Comparison of ENCODE assay signal across 18 cellular contexts in the genomic region with DNA sequence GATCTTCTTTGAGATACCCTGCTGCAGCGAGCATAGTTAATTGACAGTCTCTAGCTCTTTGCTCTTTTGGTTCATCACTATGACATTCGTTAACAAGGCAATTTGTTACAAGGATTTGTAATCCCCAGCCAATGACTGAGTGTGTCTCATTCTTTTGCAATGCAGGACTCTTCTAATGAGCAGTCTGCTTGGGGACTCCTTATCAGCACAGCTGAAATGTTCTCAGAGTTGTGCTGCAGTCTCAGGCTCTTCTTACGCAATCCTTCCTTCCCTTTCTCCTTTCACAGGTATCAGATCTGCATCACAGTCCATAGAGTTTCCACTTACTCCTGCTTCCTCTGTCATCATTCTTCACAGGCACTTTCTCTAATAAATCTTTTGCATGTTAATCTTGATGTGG.
DNase-seq lines count a peak whose midpoint lies in the region; ATAC-seq, FAIRE-seq and TF ChIP-seq lines count a peak whose summit lies in the region.
"Had no signal": no experiment of that assay in that cellular context is flagged by ENCODE, and none has a peak within 500 bp of the region (broad histone marks: within the 10 kb centered on the region; RNA-seq: fewer than 3 reads in every experiment).

No MANE protein-coding gene starts in this region.

- H2AFZ ChIP-seq in GM23338 = no peak overlapping the region

- TF ChIP-seq EP300 in stomach (IDR thresholded peaks at IDR 0.05) = no peak

- H3K36me3 ChIP-seq in GM23338 (ENCODE audit: insufficient read depth) = no peaks in the 10 kb centered on the region
- H3K36me3 ChIP-seq in stomach = no peaks in the 10 kb centered on the region
- H3K36me3 ChIP-seq: BLaER1, SJCRH30 had no signal

- peaks cover 10% of the 10 kb centered on the region; the same call in 2 of the 3 replicates for H3K9me3 Mint-ChIP-seq in GM23338

- H3K79me2 ChIP-seq in GM23338 (replicated peaks; ENCODE audit: insufficient read depth) = no peaks in the 10 kb centered on the region

- WGBS in stomach, 5 donors = 87 to 91% (median 89%) methylated on average over 3 of the region's 3 CpGs

- TF ChIP-seq CTCF in GM23338 (conservative IDR thresholded peaks at IDR 0.05; ENCODE audit: low read depth in 2 of 2) (no peak), stomach (IDR thresholded peaks at IDR 0.05) (no peak)

- DNase-seq in GM23338 (ENCODE audit: low spot score) (no peak), Kasumi-1 (lab: John Stamatoyannopoulos, UW) (peak; percentile 27 to 35), SKM-1 (lab: John Stamatoyannopoulos, UW; ENCODE audit: unreplicated experiment) (peak; percentile 76), iris pigment epithelial cell (ENCODE audit: low read depth) (peak; percentile 13), KG1 (lab: John Stamatoyannopoulos, UW) (no peak), frontal cortex (ENCODE audit: low spot score in 2 of 2) (no peak), left lobe of liver (ENCODE audit: low spot score) (no peak), stomach (no peak)
- DNase-seq: CD8-positive, alpha-beta memory T cell; DND-41; GDM1; GOT3; HFFc6; NCI-H1092 treated with DMSO at 0.1 percent for 48 hours; NCI-H1694 treated with DMSO at 0.1 percent for 48 hours; NCI-H446; SJCRH30 had no signal

- no peaks in the 10 kb centered on the region for H4K20me1 ChIP-seq in GM23338 (replicated peaks; ENCODE audit: insufficient read depth)
- H4K20me1 ChIP-seq: BLaER1 had no signal

- no peaks in the 10 kb centered on the region for H3F3A ChIP-seq in GM23338 (replicated peaks; ENCODE audit: low read depth)

- no peak for FAIRE-seq in frontal cortex (lab: Jason Lieb, UNC)

- peak overlapping the region; percentile 32; the same call in 1 of the 2 replicates for H3K27ac Mint-ChIP-seq in GM23338
- H3K27ac Mint-ChIP-seq: CD8-positive, alpha-beta memory T cell; HFFc6 had no signal

- no peak for ATAC-seq in GM23338
- ATAC-seq in left lobe of liver = no peak

- no peak overlapping the region for H3K4me3 ChIP-seq in GM23338
- H3K4me3 ChIP-seq in stomach = no peak overlapping the region
- H3K4me3 ChIP-seq: BLaER1, SJCRH30 had no signal

- TF ChIP-seq POLR2A in stomach (IDR thresholded peaks at IDR 0.05) = no peak

- intact Hi-C loops in stomach (cut with DNase I; ENCODE audit: low total_unique reads) = no loop called here

- H3K27me3 ChIP-seq in GM23338 (ENCODE audit: insufficient read depth) = no peaks in the 10 kb centered on the region
- no peaks in the 10 kb centered on the region for H3K27me3 ChIP-seq in stomach
- H3K27me3 ChIP-seq: BLaER1, SJCRH30 had no signal

- no peak overlapping the region for H3K4me3 Mint-ChIP-seq in GM23338
- H3K4me3 Mint-ChIP-seq: CD8-positive, alpha-beta memory T cell; HFFc6 had no signal

- H3K4me1 Mint-ChIP-seq in GM23338 = peaks cover 21% of the 10 kb centered on the region
- H3K4me1 Mint-ChIP-seq: CD8-positive, alpha-beta memory T cell had no signal

- no peaks in the 10 kb centered on the region for H3K27me3 Mint-ChIP-seq in GM23338 (ENCODE audit: insufficient read depth, low read depth, poor library complexity)

- no peak overlapping the region for H3K4me2 ChIP-seq in GM23338
- H3K4me2 ChIP-seq: BLaER1 had no signal

- H3K9me2 ChIP-seq in GM23338 (ENCODE audit: insufficient read depth) = no peaks in the 10 kb centered on the region

- H3K36me3 Mint-ChIP-seq in GM23338 (ENCODE audit: low read depth) = peaks cover 7% of the 10 kb centered on the region; the same call in 1 of the 3 replicates
- H3K36me3 Mint-ChIP-seq: CD8-positive, alpha-beta memory T cell had no signal

- H3K27ac ChIP-seq in GM23338 (ENCODE audit: low read depth) = no peak overlapping the region
- H3K27ac ChIP-seq in stomach = no peak overlapping the region
- H3K27ac ChIP-seq: BLaER1, SJCRH30 had no signal

- peaks cover 11% of the 10 kb centered on the region; the same call in 1 of the 2 replicates for H3K4me1 ChIP-seq in GM23338 (ENCODE audit: insufficient read depth)
- no peaks in the 10 kb centered on the region for H3K4me1 ChIP-seq in stomach
- H3K4me1 ChIP-seq: BLaER1, SJCRH30 had no signal

- peaks cover 0 to 4% (median 2%) of the 10 kb centered on the region in 4 donors for H3K9me3 ChIP-seq in stomach
- H3K9me3 ChIP-seq: SJCRH30 had no signal

TF ChIP-seq in GM23338, 12 proteins besides CTCF, POLR2A, EP300 and RAD21 (continues in another document):
- TF ChIP-seq ZNF331 (CRISPR knock-in tag; IDR thresholded peaks at IDR 0.05; ENCODE audit: low read depth) (no peak), JUNB (IDR thresholded peaks at IDR 0.05; ENCODE audit: unreplicated experiment) (no peak)
- TF ChIP-seq, protein P1, sequence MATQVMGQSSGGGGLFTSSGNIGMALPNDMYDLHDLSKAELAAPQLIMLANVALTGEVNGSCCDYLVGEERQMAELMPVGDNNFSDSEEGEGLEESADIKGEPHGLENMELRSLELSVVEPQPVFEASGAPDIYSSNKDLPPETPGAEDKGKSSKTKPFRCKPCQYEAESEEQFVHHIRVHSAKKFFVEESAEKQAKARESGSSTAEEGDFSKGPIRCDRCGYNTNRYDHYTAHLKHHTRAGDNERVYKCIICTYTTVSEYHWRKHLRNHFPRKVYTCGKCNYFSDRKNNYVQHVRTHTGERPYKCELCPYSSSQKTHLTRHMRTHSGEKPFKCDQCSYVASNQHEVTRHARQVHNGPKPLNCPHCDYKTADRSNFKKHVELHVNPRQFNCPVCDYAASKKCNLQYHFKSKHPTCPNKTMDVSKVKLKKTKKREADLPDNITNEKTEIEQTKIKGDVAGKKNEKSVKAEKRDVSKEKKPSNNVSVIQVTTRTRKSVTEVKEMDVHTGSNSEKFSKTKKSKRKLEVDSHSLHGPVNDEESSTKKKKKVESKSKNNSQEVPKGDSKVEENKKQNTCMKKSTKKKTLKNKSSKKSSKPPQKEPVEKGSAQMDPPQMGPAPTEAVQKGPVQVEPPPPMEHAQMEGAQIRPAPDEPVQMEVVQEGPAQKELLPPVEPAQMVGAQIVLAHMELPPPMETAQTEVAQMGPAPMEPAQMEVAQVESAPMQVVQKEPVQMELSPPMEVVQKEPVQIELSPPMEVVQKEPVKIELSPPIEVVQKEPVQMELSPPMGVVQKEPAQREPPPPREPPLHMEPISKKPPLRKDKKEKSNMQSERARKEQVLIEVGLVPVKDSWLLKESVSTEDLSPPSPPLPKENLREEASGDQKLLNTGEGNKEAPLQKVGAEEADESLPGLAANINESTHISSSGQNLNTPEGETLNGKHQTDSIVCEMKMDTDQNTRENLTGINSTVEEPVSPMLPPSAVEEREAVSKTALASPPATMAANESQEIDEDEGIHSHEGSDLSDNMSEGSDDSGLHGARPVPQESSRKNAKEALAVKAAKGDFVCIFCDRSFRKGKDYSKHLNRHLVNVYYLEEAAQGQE (IDR thresholded peaks at IDR 0.05; ENCODE audit: unreplicated experiment) = no peak
- TF ChIP-seq, protein P2, sequence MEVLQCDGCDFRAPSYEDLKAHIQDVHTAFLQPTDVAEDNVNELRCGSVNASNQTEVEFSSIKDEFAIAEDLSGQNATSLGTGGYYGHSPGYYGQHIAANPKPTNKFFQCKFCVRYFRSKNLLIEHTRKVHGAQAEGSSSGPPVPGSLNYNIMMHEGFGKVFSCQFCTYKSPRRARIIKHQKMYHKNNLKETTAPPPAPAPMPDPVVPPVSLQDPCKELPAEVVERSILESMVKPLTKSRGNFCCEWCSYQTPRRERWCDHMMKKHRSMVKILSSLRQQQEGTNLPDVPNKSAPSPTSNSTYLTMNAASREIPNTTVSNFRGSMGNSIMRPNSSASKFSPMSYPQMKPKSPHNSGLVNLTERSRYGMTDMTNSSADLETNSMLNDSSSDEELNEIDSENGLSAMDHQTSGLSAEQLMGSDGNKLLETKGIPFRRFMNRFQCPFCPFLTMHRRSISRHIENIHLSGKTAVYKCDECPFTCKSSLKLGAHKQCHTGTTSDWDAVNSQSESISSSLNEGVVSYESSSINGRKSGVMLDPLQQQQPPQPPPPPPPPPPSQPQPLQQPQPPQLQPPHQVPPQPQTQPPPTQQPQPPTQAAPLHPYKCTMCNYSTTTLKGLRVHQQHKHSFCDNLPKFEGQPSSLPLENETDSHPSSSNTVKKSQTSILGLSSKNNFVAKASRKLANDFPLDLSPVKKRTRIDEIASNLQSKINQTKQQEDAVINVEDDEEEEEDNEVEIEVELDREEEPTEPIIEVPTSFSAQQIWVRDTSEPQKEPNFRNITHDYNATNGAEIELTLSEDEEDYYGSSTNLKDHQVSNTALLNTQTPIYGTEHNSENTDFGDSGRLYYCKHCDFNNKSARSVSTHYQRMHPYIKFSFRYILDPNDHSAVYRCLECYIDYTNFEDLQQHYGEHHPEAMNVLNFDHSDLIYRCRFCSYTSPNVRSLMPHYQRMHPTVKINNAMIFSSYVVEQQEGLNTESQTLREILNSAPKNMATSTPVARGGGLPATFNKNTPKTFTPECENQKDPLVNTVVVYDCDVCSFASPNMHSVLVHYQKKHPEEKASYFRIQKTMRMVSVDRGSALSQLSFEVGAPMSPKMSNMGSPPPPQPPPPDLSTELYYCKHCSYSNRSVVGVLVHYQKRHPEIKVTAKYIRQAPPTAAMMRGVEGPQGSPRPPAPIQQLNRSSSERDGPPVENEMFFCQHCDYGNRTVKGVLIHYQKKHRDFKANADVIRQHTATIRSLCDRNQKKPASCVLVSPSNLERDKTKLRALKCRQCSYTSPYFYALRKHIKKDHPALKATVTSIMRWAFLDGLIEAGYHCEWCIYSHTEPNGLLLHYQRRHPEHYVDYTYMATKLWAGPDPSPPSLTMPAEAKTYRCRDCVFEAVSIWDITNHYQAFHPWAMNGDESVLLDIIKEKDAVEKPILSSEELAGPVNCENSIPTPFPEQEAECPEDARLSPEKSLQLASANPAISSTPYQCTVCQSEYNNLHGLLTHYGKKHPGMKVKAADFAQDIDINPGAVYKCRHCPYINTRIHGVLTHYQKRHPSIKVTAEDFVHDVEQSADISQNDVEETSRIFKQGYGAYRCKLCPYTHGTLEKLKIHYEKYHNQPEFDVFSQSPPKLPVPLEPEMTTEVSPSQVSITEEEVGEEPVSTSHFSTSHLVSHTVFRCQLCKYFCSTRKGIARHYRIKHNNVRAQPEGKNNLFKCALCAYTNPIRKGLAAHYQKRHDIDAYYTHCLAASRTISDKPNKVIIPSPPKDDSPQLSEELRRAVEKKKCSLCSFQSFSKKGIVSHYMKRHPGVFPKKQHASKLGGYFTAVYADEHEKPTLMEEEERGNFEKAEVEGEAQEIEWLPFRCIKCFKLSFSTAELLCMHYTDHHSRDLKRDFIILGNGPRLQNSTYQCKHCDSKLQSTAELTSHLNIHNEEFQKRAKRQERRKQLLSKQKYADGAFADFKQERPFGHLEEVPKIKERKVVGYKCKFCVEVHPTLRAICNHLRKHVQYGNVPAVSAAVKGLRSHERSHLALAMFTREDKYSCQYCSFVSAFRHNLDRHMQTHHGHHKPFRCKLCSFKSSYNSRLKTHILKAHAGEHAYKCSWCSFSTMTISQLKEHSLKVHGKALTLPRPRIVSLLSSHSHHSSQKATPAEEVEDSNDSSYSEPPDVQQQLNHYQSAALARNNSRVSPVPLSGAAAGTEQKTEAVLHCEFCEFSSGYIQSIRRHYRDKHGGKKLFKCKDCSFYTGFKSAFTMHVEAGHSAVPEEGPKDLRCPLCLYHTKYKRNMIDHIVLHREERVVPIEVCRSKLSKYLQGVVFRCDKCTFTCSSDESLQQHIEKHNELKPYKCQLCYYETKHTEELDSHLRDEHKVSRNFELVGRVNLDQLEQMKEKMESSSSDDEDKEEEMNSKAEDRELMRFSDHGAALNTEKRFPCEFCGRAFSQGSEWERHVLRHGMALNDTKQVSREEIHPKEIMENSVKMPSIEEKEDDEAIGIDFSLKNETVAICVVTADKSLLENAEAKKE (CRISPR knock-in tag; IDR thresholded peaks at IDR 0.05) = no peak

Comparison
In these comparisons a context has a peak if more than half of its experiments do, and no peak if none do; other contexts are left out.
1. DNase-seq: peak in Kasumi-1 (2 of 2), SKM-1 (single experiment) and iris pigment epithelial cell (single experiment); none in GM23338 (single experiment), KG1 (single experiment), frontal cortex (0 of 2), left lobe of liver (single experiment) and stomach (single experiment).